ENCODE assay signal across 35 cellular contexts in genomic region chr5:160254706-160255105, GRCh38. TPM values are rescaled to one million over a fixed set of nuclear protein-coding genes. Genes with fewer than 3 reads are reported as not detected.
"Had no signal": no experiment of that assay in that cellular context is flagged by ENCODE, and none has a peak within 500 bp of the region (broad histone marks: within the 10 kb centered on the region; RNA-seq: fewer than 3 reads in every experiment).

No MANE protein-coding gene starts in this region.

- H3K27ac ChIP-seq: ascending aorta, cardiac muscle cell, VCaP had no signal

- H3K36me3 ChIP-seq: ascending aorta had no signal

- H3K9me3 ChIP-seq: ascending aorta had no signal

- H3K27me3 ChIP-seq: ascending aorta, cardiac muscle cell had no signal

- DNase-seq: activated CD4-positive, alpha-beta memory T cell treated with anti-CD3 and anti-CD28 coated beads, Interleukin-2, amount 10 ng/mL, durations not matched to agents 7 days and 5 days; activated CD4-positive, alpha-beta T cell treated with anti-CD3 and anti-CD28 coated beads for 1 hour; activated CD4-positive, alpha-beta T cell treated with anti-CD3 and anti-CD28 coated beads for 36 hours; activated CD4-positive, alpha-beta T cell treated with anti-CD3 and anti-CD28 coated beads for 48 hours; activated CD4-positive, alpha-beta T cell treated with anti-CD3 and anti-CD28 coated beads, Interleukin-2, amount 10 ng/mL, durations not matched to agents 7 days and 5 days; activated CD4-positive, alpha-beta T cell treated with anti-CD3 and anti-CD28 coated beads, Interleukin-2, amount 50 U/mL, for 48 hours; activated CD4-positive, CD25-positive, alpha-beta regulatory T cell; activated CD8-positive, alpha-beta memory T cell treated with anti-CD3 and anti-CD28 coated beads for 24 hours; activated CD8-positive, alpha-beta memory T cell treated with anti-CD3 and anti-CD28 coated beads, Interleukin-2, amount 10 ng/mL, durations not matched to agents 7 days and 5 days; activated CD8-positive, alpha-beta memory T cell treated with anti-CD3 and anti-CD28 coated beads, Interleukin-2, amount 50 U/mL, for 48 hours; activated CD8-positive, alpha-beta T cell treated with anti-CD3 and anti-CD28 coated beads, Interleukin-2, amount 10 ng/mL, durations not matched to agents 7 days and 5 days; activated effector memory CD4-positive, alpha-beta T cell treated with Interleukin-2 at 50 U/mL for 16 hours; activated gamma-delta T cell; activated naive CD4-positive, alpha-beta T cell treated with anti-CD3 and anti-CD28 coated beads, Interleukin-2, amount 10 ng/mL, durations not matched to agents 7 days and 5 days; activated naive CD4-positive, alpha-beta T cell treated with Interleukin-2 at 50 U/mL for 16 hours; activated naive CD8-positive, alpha-beta T cell treated with anti-CD3 and anti-CD28 coated beads, Interleukin-2, amount 10 ng/mL, durations not matched to agents 7 days and 5 days; activated naive CD8-positive, alpha-beta T cell treated with anti-CD3 and anti-CD28 coated beads, Interleukin-2, amount 50 U/mL, for 24 hours; activated T-cell treated with anti-CD3 and anti-CD28 coated beads, Interleukin-2, amount 50 U/mL, for 24 hours; activated T-cell treated with anti-CD3 and anti-CD28 coated beads, Interleukin-2, amount 50 U/mL, for 48 hours; amygdala; anterior cingulate cortex; caudate nucleus; cerebellar nuclear complex; T-helper 1 cell; T-helper 2 cell; T-helper 9 cell had no signal

- H3K4me1 ChIP-seq: ascending aorta had no signal

- H3K4me3 ChIP-seq: ascending aorta, cardiac muscle cell had no signal

- ATAC-seq: activated CD4-positive, alpha-beta T cell treated with anti-CD3 and anti-CD28 coated beads for 36 hours; activated CD4-positive, CD25-positive, alpha-beta regulatory T cell treated with anti-CD3 and anti-CD28 coated beads, Interleukin-2, amount 50 U/mL, for 24 hours; activated CD8-positive, alpha-beta memory T cell treated with anti-CD3 and anti-CD28 coated beads, Interleukin-2, amount 10 ng/mL, durations not matched to agents 7 days and 5 days; activated CD8-positive, alpha-beta T cell treated with anti-CD3 and anti-CD28 coated beads, Interleukin-2, amount 10 ng/mL, durations not matched to agents 7 days and 5 days; activated naive CD8-positive, alpha-beta T cell treated with anti-CD3 and anti-CD28 coated beads, Interleukin-2, amount 50 U/mL, for 24 hours; WTC11 had no signal

RNA-seq across cellular contexts. Expression of gene FABP6, which starts 25.4 kb away (rescaled TPM):
- total RNA-seq: activated CD4-positive, alpha-beta memory T cell treated with anti-CD3 and anti-CD28 coated beads, Interleukin-2, amount 10 ng/mL, durations not matched to agents 7 days and 5 days; activated CD4-positive, alpha-beta T cell treated with anti-CD3 and anti-CD28 coated beads for 36 hours; activated CD4-positive, alpha-beta T cell treated with anti-CD3 and anti-CD28 coated beads, Interleukin-2, amount 10 ng/mL, durations not matched to agents 7 days and 5 days; activated CD8-positive, alpha-beta memory T cell treated with anti-CD3 and anti-CD28 coated beads, Interleukin-2, amount 10 ng/mL, durations not matched to agents 7 days and 5 days; activated CD8-positive, alpha-beta T cell treated with anti-CD3 and anti-CD28 coated beads, Interleukin-2, amount 10 ng/mL, durations not matched to agents 7 days and 5 days; activated naive CD8-positive, alpha-beta T cell treated with anti-CD3 and anti-CD28 coated beads, Interleukin-2, amount 10 ng/mL, durations not matched to agents 7 days and 5 days; activated T-helper 2 cell treated with anti-CD3 and anti-CD28 coated beads, Interferon-gamma antibody, Interleukin-2, Interleukin-4, amounts not matched to agents 10 μg/mL and 5 μg/mL and 100 μg/mL, durations not matched to agents 14 hours and 24 hours and 36 hours; ascending aorta; bronchial epithelial cell; cardiac muscle cell; chondrocyte had no signal
- polyA plus RNA-seq: adipose tissue had no signal

RNA-seq across cellular contexts. Expression of gene CCNJL, which starts 57.7 kb away (rescaled TPM):
- total RNA-seq: activated CD4-positive, alpha-beta memory T cell treated with anti-CD3 and anti-CD28 coated beads, Interleukin-2, amount 10 ng/mL, durations not matched to agents 7 days and 5 days; activated CD4-positive, alpha-beta T cell treated with anti-CD3 and anti-CD28 coated beads for 36 hours; activated CD4-positive, alpha-beta T cell treated with anti-CD3 and anti-CD28 coated beads, Interleukin-2, amount 10 ng/mL, durations not matched to agents 7 days and 5 days; activated T-helper 2 cell treated with anti-CD3 and anti-CD28 coated beads, Interferon-gamma antibody, Interleukin-2, Interleukin-4, amounts not matched to agents 10 μg/mL and 5 μg/mL and 100 μg/mL, durations not matched to agents 14 hours and 24 hours and 36 hours; ascending aorta had no signal
